Comparison of ENCODE assay signal across 1 cellular context in the genomic region with DNA sequence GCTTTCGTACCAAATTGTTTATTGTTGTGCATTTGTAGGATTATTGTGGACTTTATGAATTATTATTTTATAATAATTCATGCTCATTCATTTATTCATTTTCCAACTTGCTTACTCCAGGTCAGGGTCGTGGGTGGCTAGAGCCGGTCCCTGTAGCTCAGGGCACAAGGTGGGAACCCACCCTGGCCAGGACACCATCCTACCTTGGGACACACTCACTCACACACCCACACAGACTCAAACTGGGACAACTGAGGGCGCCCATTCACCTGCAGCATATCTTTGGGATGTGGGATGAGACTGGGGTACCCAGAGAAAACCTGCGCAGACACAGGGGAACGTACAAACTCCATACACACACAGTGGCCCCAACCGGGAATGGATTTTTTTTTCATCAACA.
TF ChIP-seq lines count a peak whose summit lies in the region.

No MANE protein-coding gene starts in this region.

TF ChIP-seq in IMR-90, 13 proteins besides CTCF, POLR2A, EP300 and RAD21:
- TF ChIP-seq FOS (IDR thresholded peaks at IDR 0.05; ENCODE audit: low read depth, low read length) (no peak), RCOR1 (IDR thresholded peaks at IDR 0.05; ENCODE audit: insufficient replicate concordance, low read length) (no peak), NFE2L2 (IDR thresholded peaks at IDR 0.05; ENCODE audit: low read depth, low read length) (no peak), RFX5 (IDR thresholded peaks at IDR 0.05; ENCODE audit: low read depth, low read length) (no peak), MAZ (IDR thresholded peaks at IDR 0.05; ENCODE audit: borderline replicate concordance, low read depth, low read length) (no peak), SMC3 (IDR thresholded peaks at IDR 0.05; ENCODE audit: low read depth, low read length) (no peak), ELK1 (IDR thresholded peaks at IDR 0.05; ENCODE audit: borderline replicate concordance, low read depth, low read length) (no peak), MAFK (IDR thresholded peaks at IDR 0.05; ENCODE audit: low read depth, low read length) (no peak), MXI1 (IDR thresholded peaks at IDR 0.05; ENCODE audit: borderline replicate concordance, low read depth, low read length) (no peak), BHLHE40 (IDR thresholded peaks at IDR 0.05; ENCODE audit: low read depth, low read length) (no peak), CHD1 (IDR thresholded peaks at IDR 0.05; ENCODE audit: low read depth, low read length) (no peak), CEBPB (IDR thresholded peaks at IDR 0.05; ENCODE audit: low read depth, low read length) (no peak)
- TF ChIP-seq, protein P1, sequence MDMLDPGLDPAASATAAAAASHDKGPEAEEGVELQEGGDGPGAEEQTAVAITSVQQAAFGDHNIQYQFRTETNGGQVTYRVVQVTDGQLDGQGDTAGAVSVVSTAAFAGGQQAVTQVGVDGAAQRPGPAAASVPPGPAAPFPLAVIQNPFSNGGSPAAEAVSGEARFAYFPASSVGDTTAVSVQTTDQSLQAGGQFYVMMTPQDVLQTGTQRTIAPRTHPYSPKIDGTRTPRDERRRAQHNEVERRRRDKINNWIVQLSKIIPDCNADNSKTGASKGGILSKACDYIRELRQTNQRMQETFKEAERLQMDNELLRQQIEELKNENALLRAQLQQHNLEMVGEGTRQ (IDR thresholded peaks at IDR 0.05; ENCODE audit: low read depth, low read length) = no peak
